In the genomic region with DNA sequence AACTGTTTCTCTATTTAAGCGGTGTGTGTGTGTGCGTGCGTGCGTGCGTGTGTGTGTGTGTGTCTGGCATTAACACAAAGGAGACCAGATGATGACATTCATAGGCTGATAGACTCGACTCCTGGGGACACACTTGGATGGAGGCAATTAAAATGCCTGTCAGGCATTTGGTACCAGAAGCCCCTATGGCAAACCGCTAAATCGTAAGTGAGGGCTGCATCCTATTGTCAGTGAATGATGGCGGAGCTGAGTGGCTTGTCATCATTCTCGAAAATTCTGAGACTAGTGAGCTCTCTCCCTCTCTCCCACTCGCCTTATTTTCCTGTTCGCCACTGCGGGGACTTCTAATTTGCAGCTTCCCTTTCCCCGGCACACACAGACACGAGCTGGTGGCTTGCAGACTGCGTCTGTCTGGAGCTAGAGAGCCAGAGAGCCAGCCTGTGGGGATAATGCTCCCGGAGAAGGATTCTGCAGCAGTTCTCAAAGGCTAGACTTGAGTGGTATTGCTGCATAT, we compare ENCODE assay signal across 8 cellular contexts.
A peak's percentile ranks its signal among the peaks of the same experiment; 100 is the strongest.
DNase-seq lines count a peak whose midpoint lies in the region; ATAC-seq lines count a peak whose summit lies in the region.

No MANE protein-coding gene starts in this region.

- H3K4me1 Mint-ChIP-seq in naive thymus-derived CD8-positive, alpha-beta T cell, result peaks cover 0 to 8% (median 5%) of the 10 kb centered on the region in 4 donors

- DNase-seq in GDM1 (lab: John Stamatoyannopoulos, UW), result peak; percentile 7
- DNase-seq in NCI-H2227 (lab: John Stamatoyannopoulos, UW; ENCODE audit: unreplicated experiment), result peak; percentile 91
- peak; percentile 25 for DNase-seq in dedifferentiated amniotic fluid mesenchymal stem cell (ENCODE audit: extremely low spot score)
- DNase-seq in naive thymus-derived CD8-positive, alpha-beta T cell, result peak in 1 of 10 donors; percentile 0
- no peak for DNase-seq in NAMALWA (ENCODE audit: low spot score)

- ATAC-seq in naive thymus-derived CD8-positive, alpha-beta T cell, result peak in 1 of 2 donors; percentile 20
- ATAC-seq in HG03025 (IDR thresholded peaks at IDR 0.05; ENCODE audit: low FRiP score, unreplicated experiment), result no peak
- no peak for ATAC-seq in GM21723 (IDR thresholded peaks at IDR 0.05; ENCODE audit: unreplicated experiment)
- no peak for ATAC-seq in GM18907 (IDR thresholded peaks at IDR 0.05; ENCODE audit: unreplicated experiment)

- H3K36me3 Mint-ChIP-seq in naive thymus-derived CD8-positive, alpha-beta T cell, result no peaks in the 10 kb centered on the region

- peak overlapping the region; percentile 22 to 73 (median 48) for H3K4me3 Mint-ChIP-seq in naive thymus-derived CD8-positive, alpha-beta T cell

- H3K9me3 Mint-ChIP-seq in naive thymus-derived CD8-positive, alpha-beta T cell, result no peaks in the 10 kb centered on the region

- POLR2A ChIA-PET in naive thymus-derived CD8-positive, alpha-beta T cell (lab: Charles Lee), result no interaction called here

- peak overlapping the region in 1 of 10 donors; percentile 23 for H3K27ac Mint-ChIP-seq in naive thymus-derived CD8-positive, alpha-beta T cell

- H3K27me3 Mint-ChIP-seq in naive thymus-derived CD8-positive, alpha-beta T cell, result peaks cover 0 to 5% (median 0%) of the 10 kb centered on the region in 5 donors
